Comparison of ENCODE assay signal across 26 cellular contexts in genomic region chr10:58206251-58206650, GRCh38.
"Had no signal": no experiment of that assay in that cellular context is flagged by ENCODE, and none has a peak within 500 bp of the region (broad histone marks: within the 10 kb centered on the region; RNA-seq: fewer than 3 reads in every experiment).

No MANE protein-coding gene starts in this region.

- H3K27ac ChIP-seq: stomach, suprapubic skin, testis, thoracic aorta, thyroid gland, tibial artery, tibial nerve, transverse colon, upper lobe of left lung, upper lobe of right lung, uterus, vagina had no signal

- H3K4me3 ChIP-seq: stomach, suprapubic skin, testis, thoracic aorta, thyroid gland, tibial artery, tibial nerve, transverse colon, upper lobe of left lung, upper lobe of right lung, uterus, vagina had no signal

- H3K4me1 ChIP-seq: stomach, suprapubic skin, testis, tibial artery, tibial nerve, transverse colon, upper lobe of left lung, upper lobe of right lung, uterus, vagina had no signal

- DNase-seq: stimulated activated CD4-positive, alpha-beta T cell treated with anti-CD3 and anti-CD28 coated beads, Interleukin-2, amount 100 ng/mL, for 48 hours; stimulated activated CD4-positive, alpha-beta T cell treated with anti-CD3 and anti-CD28 coated beads, Interleukin-4, amount 100 ng/mL, for 1 hour; stimulated activated CD4-positive, alpha-beta T cell treated with anti-CD3 and anti-CD28 coated beads, Interleukin-4, amount 100 ng/mL, for 24 hours; stimulated activated CD4-positive, alpha-beta T cell treated with anti-CD3 and anti-CD28 coated beads, Interleukin-4, amount 100 ng/mL, for 4 hours; stimulated activated CD8-positive, alpha-beta memory T cell treated with anti-CD3 and anti-CD28 coated beads, Interleukin-4, amount 100 ng/mL, for 48 hours; stimulated activated naive B cell treated with anti-CD40 and anti-IgM and Interleukin-4, amounts not matched to agents 10 μg/mL and 1 μg/mL and 100 μg/mL, for 72 hours; stimulated activated naive CD4-positive, alpha-beta T cell; stimulated activated naive CD4-positive, alpha-beta T cell treated with Interleukin-2 at 50 U/mL for 16 hours; stimulated activated naive CD8-positive, alpha-beta T cell treated with anti-CD3 and anti-CD28 coated beads, Interleukin-15, amount 100 ng/mL, for 72 hours; stimulated activated naive CD8-positive, alpha-beta T cell treated with anti-CD3 and anti-CD28 coated beads, Interleukin-15, Interleukin-2, amounts not matched to agents 100 U/mL and 50 U/mL, for 24 hours; stomach; substantia nigra; testis; thyroid gland; tibial artery; transverse colon; trophoblast cell; upper lobe of left lung; upper lobe of right lung; uterus had no signal

- ATAC-seq: stimulated activated effector memory CD8-positive, alpha-beta T cell treated with anti-CD3 and anti-CD28 coated beads, Interleukin-12 subunit alpha, Interleukin-12 subunit beta, amount 100 ng/mL, for 72 hours; stimulated activated memory B cell treated with anti-CD40 and anti-IgM and Interleukin-4, amounts not matched to agents 10 μg/mL and 1 μg/mL and 100 μg/mL, for 72 hours; stimulated activated naive B cell treated with anti-CD40 and anti-IgM and Interleukin-4, amounts not matched to agents 10 μg/mL and 1 μg/mL and 100 μg/mL, for 72 hours; stimulated activated naive CD8-positive, alpha-beta T cell treated with anti-CD3 and anti-CD28 coated beads, Interleukin-15, amount 100 ng/mL, for 72 hours; stimulated activated naive CD8-positive, alpha-beta T cell treated with anti-CD3 and anti-CD28 coated beads, Interleukin-15, Interleukin-2, amounts not matched to agents 100 U/mL and 50 U/mL, for 24 hours; upper lobe of right lung had no signal

- H3K36me3 ChIP-seq: thoracic aorta, thyroid gland, transverse colon, upper lobe of right lung, uterus, vagina had no signal

- H3K9me3 ChIP-seq: stomach, suprapubic skin, testis, thoracic aorta, thyroid gland, tibial artery, transverse colon, upper lobe of left lung, upper lobe of right lung, uterus, vagina had no signal

- H3K27me3 ChIP-seq: stomach, suprapubic skin, testis, thyroid gland, tibial artery, tibial nerve, transverse colon, upper lobe of left lung, upper lobe of right lung, uterus, vagina had no signal
